8 cellular contexts compared by ENCODE assay signal in genomic region chr19:54114340-54114826, GRCh38. TPM values are rescaled to one million over a fixed set of nuclear protein-coding genes. Genes with fewer than 3 reads are reported as not detected.
DNase-seq lines count a peak whose midpoint lies in the region; ATAC-seq, FAIRE-seq and TF ChIP-seq lines count a peak whose summit lies in the region.

No MANE protein-coding gene starts in this region.

- TF ChIP-seq CTCF in LNCaP clone FGC (IDR thresholded peaks at IDR 0.05; ENCODE audit: control insufficient read depth, extremely low read depth, insufficient read depth): no peak
- TF ChIP-seq CTCF in H1 (IDR thresholded peaks at IDR 0.05; ENCODE audit: control extremely low read depth in 1 of 3, insufficient read depth in 1 of 3, low read depth in 1 of 3, low read length in 3 of 3): no peak

- H3K56ac ChIP-seq in H1 (replicated peaks; ENCODE audit: insufficient read length, low read depth, low read length): no peak overlapping the region

- peaks cover 0 to 7% (median 2%) of the 10 kb centered on the region in 4 experiments; a peak in 3 of 7 replicates for H3K4me1 ChIP-seq in H1 (replicated peaks in 1 of 4; ENCODE audit: control insufficient read depth in 3 of 4, insufficient read depth in 4 of 4, low read length in 3 of 4)

- H2BK20ac ChIP-seq in H1 (ENCODE audit: low read length): no peak overlapping the region

- no peak for TF ChIP-seq EP300 in H1 (IDR thresholded peaks at IDR 0.05; ENCODE audit: borderline replicate concordance in 1 of 2, low read depth in 2 of 2, low read length in 2 of 2)

- H3K79me2 ChIP-seq in H1 (ENCODE audit: control insufficient read depth in 1 of 2, insufficient read depth in 2 of 2, low read length in 2 of 2): peaks cover 0 to 10% of the 10 kb centered on the region in 2 experiments; a peak in 2 of 4 replicates

- 71% methylated on average over 21 of the region's 24 CpGs; no CpG with 5 or more reads in 1 of the 2 experiments for WGBS in H1 (ENCODE audit: extremely low coverage in 1 of 2, insufficient coverage in 1 of 2, insufficient read length in 1 of 2, insufficient replicate concordance in 2 of 2, low coverage in 1 of 2, low lambda C conversion rate in 2 of 2, missing lambda C conversion rate in 1 of 2), 2 experiments

- peak overlapping the region; percentile 77 to 81 for H3K4me2 ChIP-seq in H1 (ENCODE audit: insufficient read depth in 1 of 2, low read depth in 2 of 2, low read length in 2 of 2)

- H4K8ac ChIP-seq in H1 (ENCODE audit: extremely low read depth, insufficient read depth, low read length): no peak overlapping the region

- H3K23me2 ChIP-seq in H1 (ENCODE audit: low read depth, low read length): peaks cover 7% of the 10 kb centered on the region

- no peak overlapping the region for H3K14ac ChIP-seq in H1 (ENCODE audit: insufficient read length)

- peak; percentile 51 to 53; a peak in 2 of 3 replicates for TF ChIP-seq POLR2A in H1 (IDR thresholded peaks at IDR 0.05; ENCODE audit: control extremely low read depth in 1 of 2, low read depth in 2 of 2, low read length in 2 of 2)

- H2BK12ac ChIP-seq in H1 (ENCODE audit: low read depth, low read length): no peak overlapping the region

- no peak for TF ChIP-seq RAD21 in H1 (IDR thresholded peaks at IDR 0.05 in 1 of 2, conservative IDR thresholded peaks at IDR 0.05 in 1 of 2; ENCODE audit: low read depth in 2 of 2, low read length in 2 of 2)

- H3K9ac ChIP-seq in H1 (replicated peaks in 1 of 4; ENCODE audit: extremely low read depth in 1 of 4, low read depth in 3 of 4, low read length in 3 of 4): no peak overlapping the region; a peak in 1 of 7 replicates

- no peak overlapping the region for H3K4ac ChIP-seq in H1 (replicated peaks; ENCODE audit: insufficient read length, low read depth, low read length)

- H3K27ac ChIP-seq in H1 (ENCODE audit: low read depth, low read length) (no peak overlapping the region), temporal lobe (ENCODE audit: low read depth, low read length) (peak overlapping the region; percentile 36)

- H2AK5ac ChIP-seq in H1 (ENCODE audit: low read depth, low read length): no peak overlapping the region

- H3K36me3 ChIP-seq in H1 (ENCODE audit: control insufficient read depth in 2 of 4, insufficient read depth in 4 of 4, low read length in 3 of 4): peaks cover 6 to 24% (median 19%) of the 10 kb centered on the region in 4 experiments; a peak in 7 of 8 replicates

- no peak overlapping the region for H2AFZ ChIP-seq in H1 (ENCODE audit: low read length)

- POLR2A ChIA-PET in H1 (lab: Charles Lee; ENCODE audit: partially characterized antibody): interaction anchor here (0.7 to 6.6 kb wide), 24 partner anchors 9 to 305 kb away, joined by 3 to 116 read pairs (median 6); partner anchors contain the start of genes CNOT3, LENG1, MYADM and NDUFA3

- no peak for FAIRE-seq in H1 (lab: Jason Lieb, UNC)

- no peak overlapping the region for H2BK5ac ChIP-seq in H1 (ENCODE audit: low read depth, low read length)

- ATAC-seq in HG02981 (IDR thresholded peaks at IDR 0.05; ENCODE audit: unreplicated experiment): no peak
- ATAC-seq in HG02798 (IDR thresholded peaks at IDR 0.05; ENCODE audit: poor library complexity, unreplicated experiment): no peak

- peak overlapping the region; percentile 100 for H3K4me3 ChIP-seq in LNCaP clone FGC (ENCODE audit: low read depth, low read length)
- peak overlapping the region; percentile 74 to 100 (median 94) for H3K4me3 ChIP-seq in H1 (ENCODE audit: extremely low read depth in 1 of 4, insufficient read depth in 2 of 4, low read depth in 3 of 4, low read length in 4 of 4)

- H4K5ac ChIP-seq in H1 (ENCODE audit: insufficient read length, low read depth, low read length): no peak overlapping the region

- H4K91ac ChIP-seq in H1 (replicated peaks; ENCODE audit: insufficient read length, low read length): no peak overlapping the region

- peak; percentile 57 for DNase-seq in ELF-1 (ENCODE audit: low read depth, low spot score)
- peak; percentile 11 for DNase-seq in LNCaP clone FGC (ENCODE audit: low read depth)
- DNase-seq in activated CD4-positive, alpha-beta T cell treated with anti-CD3 and anti-CD28 coated beads, Interleukin-2, amount 50 U/mL, for 48 hours: peak; percentile 49 to 59
- DNase-seq in H1 (ENCODE audit: low read depth in 1 of 2, low spot score in 2 of 2): peak in 1 of 2 experiments; percentile 49
- DNase-seq in midbrain (lab: John Stamatoyannopoulos, UW): peak; percentile 40

- H3K9me3 ChIP-seq in H1 (ENCODE audit: insufficient read depth in 2 of 2, low read depth in 1 of 2, low read length in 1 of 2): no peaks in the 10 kb centered on the region

- CTCF ChIA-PET in H1 (lab: Charles Lee; ENCODE audit: partially characterized antibody): interaction anchor here (1.2 to 1.5 kb wide), 2 partner anchors 15 to 18 kb away, joined by 3 to 4 read pairs; no protein-coding TSS in a partner anchor

- peaks cover 9% of the 10 kb centered on the region for H3K79me1 ChIP-seq in H1 (ENCODE audit: low read depth, low read length)

- no peak overlapping the region for H3K18ac ChIP-seq in H1 (ENCODE audit: extremely low read depth, low read length)

- H4K20me1 ChIP-seq in H1 (replicated peaks in 1 of 2; ENCODE audit: control insufficient read depth in 1 of 2, insufficient read depth in 2 of 2, low read length in 2 of 2): peaks cover 0 to 5% of the 10 kb centered on the region in 2 experiments

- no peak overlapping the region for H2BK120ac ChIP-seq in H1 (replicated peaks; ENCODE audit: low read depth, low read length)

- no peaks in the 10 kb centered on the region for H3K27me3 ChIP-seq in H1 (replicated peaks in 1 of 4; ENCODE audit: control insufficient read depth in 3 of 4, extremely low read depth in 1 of 4, insufficient read depth in 3 of 4, low read length in 3 of 4)

- H3K23ac ChIP-seq in H1 (ENCODE audit: insufficient read length): no peak overlapping the region

- no peak overlapping the region for H2BK15ac ChIP-seq in H1 (ENCODE audit: low read length)

RNA-seq across cellular contexts. Expression of gene TFPT, which starts 1.1 kb away (rescaled TPM):
- 17.7 TPM in 2 replicates for total RNA-seq in H1 (2021; fragmentation: NEBNext Ultra II Directional; extraction: Animal tissue kit (Norgen Biotek cat#: 25700))
- polyA plus RNA-seq in H1 (2011; rRNA removed): 10.4 and 17.3 TPM in 2 replicates
- 17.4 TPM for polyA plus RNA-seq in H1 (2011; cell fraction: cytosol; rRNA removed)
- 10.2 TPM for polyA plus RNA-seq in H1 (2011; cell fraction: nucleus; rRNA removed)
- polyA plus RNA-seq in H1 (2012, experiment 1 of 2): 15.9 to 18.4 TPM (median 17.5 TPM) in 4 replicates
- polyA plus RNA-seq in H1 (2012, experiment 2 of 2): 9.4 TPM
- 9.3 TPM for polyA plus RNA-seq in H1 (2013, experiment 1 of 2)
- polyA plus RNA-seq in H1 (2013, experiment 2 of 2): 9.8 TPM
- polyA minus RNA-seq in H1 (2011; rRNA and poly(A)+ RNA removed): 1.9 and 2.1 TPM in 2 replicates
- 7.4 TPM for polyA minus RNA-seq in H1 (2011; cell fraction: cytosol; rRNA and poly(A)+ RNA removed)
- 7.3 TPM for polyA minus RNA-seq in H1 (2011; cell fraction: nucleus; rRNA and poly(A)+ RNA removed)
- total RNA-seq in temporal lobe: 9.6 TPM

RNA-seq across cellular contexts. Expression of gene PRPF31, which starts 1.2 kb away (rescaled TPM):
- 89.5 and 97.4 TPM in 2 replicates for total RNA-seq in H1 (2021; fragmentation: NEBNext Ultra II Directional; extraction: Animal tissue kit (Norgen Biotek cat#: 25700))
- 51.1 and 67.1 TPM in 2 replicates for polyA plus RNA-seq in H1 (2011; rRNA removed)
- 70.4 TPM for polyA plus RNA-seq in H1 (2011; cell fraction: cytosol; rRNA removed)
- polyA plus RNA-seq in H1 (2011; cell fraction: nucleus; rRNA removed): 84.9 TPM
- polyA plus RNA-seq in H1 (2012, experiment 1 of 2): 66.4 to 104 TPM (median 101 TPM) in 4 replicates
- polyA plus RNA-seq in H1 (2012, experiment 2 of 2): 45.9 TPM
- polyA plus RNA-seq in H1 (2013, experiment 1 of 2): 64.0 TPM
- 67.0 TPM for polyA plus RNA-seq in H1 (2013, experiment 2 of 2)
- 28.2 and 36.3 TPM in 2 replicates for polyA minus RNA-seq in H1 (2011; rRNA and poly(A)+ RNA removed)
- 28.2 TPM for polyA minus RNA-seq in H1 (2011; cell fraction: cytosol; rRNA and poly(A)+ RNA removed)
- polyA minus RNA-seq in H1 (2011; cell fraction: nucleus; rRNA and poly(A)+ RNA removed): 21.2 TPM
- 30.7 TPM for total RNA-seq in temporal lobe

RNA-seq across cellular contexts. Expression of gene NDUFA3, which starts 11.7 kb away (rescaled TPM):
- total RNA-seq in H1 (2021; fragmentation: NEBNext Ultra II Directional; extraction: Animal tissue kit (Norgen Biotek cat#: 25700)): 175 and 177 TPM in 2 replicates
- 208 and 294 TPM in 2 replicates for polyA plus RNA-seq in H1 (2011; rRNA removed)
- polyA plus RNA-seq in H1 (2011; cell fraction: cytosol; rRNA removed): 162 TPM
- polyA plus RNA-seq in H1 (2011; cell fraction: nucleus; rRNA removed): 152 TPM
- 315 to 383 TPM (median 326 TPM) in 4 replicates for polyA plus RNA-seq in H1 (2012, experiment 1 of 2)
- polyA plus RNA-seq in H1 (2012, experiment 2 of 2): 395 TPM
- polyA plus RNA-seq in H1 (2013, experiment 1 of 2): 842 TPM
- 873 TPM for polyA plus RNA-seq in H1 (2013, experiment 2 of 2)
- 56.9 and 81.7 TPM in 2 replicates for polyA minus RNA-seq in H1 (2011; rRNA and poly(A)+ RNA removed)
- polyA minus RNA-seq in H1 (2011; cell fraction: cytosol; rRNA and poly(A)+ RNA removed): 256 TPM
- 60.9 TPM for polyA minus RNA-seq in H1 (2011; cell fraction: nucleus; rRNA and poly(A)+ RNA removed)
- total RNA-seq in temporal lobe: 3.7 TPM

RNA-seq across cellular contexts. Expression of gene OSCAR, which starts 13.8 kb away (rescaled TPM):
- total RNA-seq in H1 (2021; fragmentation: NEBNext Ultra II Directional; extraction: Animal tissue kit (Norgen Biotek cat#: 25700)): 0.90 and 1.1 TPM in 2 replicates
- 1.1 and 2.2 TPM in 2 replicates for polyA plus RNA-seq in H1 (2011; rRNA removed)
- polyA plus RNA-seq in H1 (2011; cell fraction: cytosol; rRNA removed): 1.5 TPM
- 2.1 TPM for polyA plus RNA-seq in H1 (2011; cell fraction: nucleus; rRNA removed)
- 1.9 to 2.3 TPM (median 2.2 TPM) in 4 replicates for polyA plus RNA-seq in H1 (2012, experiment 1 of 2)
- polyA plus RNA-seq in H1 (2012, experiment 2 of 2): 0.59 TPM
- polyA plus RNA-seq in H1 (2013, experiment 1 of 2): 2.7 TPM
- polyA plus RNA-seq in H1 (2013, experiment 2 of 2): 2.5 TPM
- polyA minus RNA-seq in H1 (2011; rRNA and poly(A)+ RNA removed): 0.46 and 0.60 TPM in 2 replicates
- polyA minus RNA-seq in H1 (2011; cell fraction: cytosol; rRNA and poly(A)+ RNA removed): 1.6 TPM
- 1.2 TPM for polyA minus RNA-seq in H1 (2011; cell fraction: nucleus; rRNA and poly(A)+ RNA removed)
- total RNA-seq in temporal lobe: not detected

RNA-seq across cellular contexts. Expression of gene CNOT3, which starts 23.2 kb away (rescaled TPM):
- total RNA-seq in H1 (2021; fragmentation: NEBNext Ultra II Directional; extraction: Animal tissue kit (Norgen Biotek cat#: 25700)): 82.9 and 86.4 TPM in 2 replicates
- 21.2 and 44.0 TPM in 2 replicates for polyA plus RNA-seq in H1 (2011; rRNA removed)
- polyA plus RNA-seq in H1 (2011; cell fraction: cytosol; rRNA removed): 21.1 TPM
- 40.7 TPM for polyA plus RNA-seq in H1 (2011; cell fraction: nucleus; rRNA removed)
- polyA plus RNA-seq in H1 (2012, experiment 1 of 2): 58.4 to 80.0 TPM (median 76.9 TPM) in 4 replicates
- 81.1 TPM for polyA plus RNA-seq in H1 (2012, experiment 2 of 2)
- 59.8 TPM for polyA plus RNA-seq in H1 (2013, experiment 1 of 2)
- polyA plus RNA-seq in H1 (2013, experiment 2 of 2): 58.6 TPM
- polyA minus RNA-seq in H1 (2011; rRNA and poly(A)+ RNA removed): 17.1 and 29.0 TPM in 2 replicates
- polyA minus RNA-seq in H1 (2011; cell fraction: cytosol; rRNA and poly(A)+ RNA removed): 47.1 TPM
- 17.9 TPM for polyA minus RNA-seq in H1 (2011; cell fraction: nucleus; rRNA and poly(A)+ RNA removed)
- total RNA-seq in temporal lobe: 5.7 TPM

Comparison
In these comparisons a context has a peak if more than half of its experiments do, and no peak if none do; other contexts are left out.
1. RNA of gene NDUFA3, which starts 11.7 kb away (total RNA-seq): 175 to 177 TPM in H1; 3.7 TPM in temporal lobe (single experiment); every median in the first group is over 10 times any median in the second.